20 cellular contexts compared by ENCODE assay signal in the genomic region with DNA sequence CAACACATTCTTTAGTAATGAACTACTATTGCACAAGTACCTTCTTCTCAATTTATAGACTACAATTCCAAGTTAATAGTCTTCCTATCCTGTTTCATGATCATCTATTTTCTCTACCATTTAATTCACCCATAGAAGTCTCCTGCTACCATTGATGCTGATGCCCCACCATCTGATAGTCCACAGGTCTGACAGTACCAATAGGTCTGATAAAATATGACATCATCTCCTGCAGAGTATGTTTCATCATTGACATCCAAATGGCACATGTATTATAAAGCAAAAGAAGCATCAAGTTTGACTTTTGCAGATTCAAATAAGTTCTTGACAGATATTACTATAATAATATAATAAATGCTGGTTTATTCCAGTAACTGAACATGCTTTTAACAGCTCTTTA. TPM values are rescaled to one million over a fixed set of nuclear protein-coding genes. Genes with fewer than 3 reads are reported as not detected.
DNase-seq lines count a peak whose midpoint lies in the region; ATAC-seq, FAIRE-seq and TF ChIP-seq lines count a peak whose summit lies in the region.
"Had no signal": no experiment of that assay in that cellular context is flagged by ENCODE, and none has a peak within 500 bp of the region (broad histone marks: within the 10 kb centered on the region; RNA-seq: fewer than 3 reads in every experiment).

No MANE protein-coding gene starts in this region.

- no peak for TF ChIP-seq RAD21 in HepG2 (CRISPR knock-in tag; IDR thresholded peaks at IDR 0.05)

- H3F3A ChIP-seq in Loucy (ENCODE audit: low read depth) = no peaks in the 10 kb centered on the region

- ATAC-seq in HepG2 (no peak), right lobe of liver (no peak), HG02885 (IDR thresholded peaks at IDR 0.05; ENCODE audit: poor library complexity, unreplicated experiment) (no peak)
- ATAC-seq: Right ventricle myocardium inferior had no signal

- H2AFZ ChIP-seq in HepG2 (ENCODE audit: low read length) (no peak overlapping the region), Loucy (ENCODE audit: low read length) (no peak overlapping the region)

- peaks cover 2 to 4% of the 10 kb centered on the region in 2 donors for H3K36me3 Mint-ChIP-seq in CD14-positive monocyte

- TF ChIP-seq CTCF in HepG2 (CRISPR knock-in tag; IDR thresholded peaks at IDR 0.05) (no peak), right lobe of liver (IDR thresholded peaks at IDR 0.05) (no peak), Loucy (conservative IDR thresholded peaks at IDR 0.05; ENCODE audit: low read length) (no peak), bronchial epithelial cell (IDR thresholded peaks at IDR 0.05; ENCODE audit: insufficient read depth, low read length, severe bottlenecking) (no peak), CD14-positive monocyte (IDR thresholded peaks at IDR 0.05) (no peak)

- POLR2A ChIA-PET in HepG2 (lab: Yijun Ruan, JAX) = no interaction called here

- H3K27me3 ChIP-seq in HepG2 (ENCODE audit: control insufficient read depth in 1 of 2, insufficient read depth in 2 of 2, low read length in 2 of 2) = no peaks in the 10 kb centered on the region; a peak in 1 of 5 replicates
- no peaks in the 10 kb centered on the region for H3K27me3 ChIP-seq in right lobe of liver
- H3K27me3 ChIP-seq in Loucy (ENCODE audit: insufficient read depth, low read length, poor library complexity, severe bottlenecking) = no peaks in the 10 kb centered on the region
- H3K27me3 ChIP-seq in bronchial epithelial cell (ENCODE audit: control insufficient read depth, insufficient read depth, low read length) = no peaks in the 10 kb centered on the region
- H3K27me3 ChIP-seq: SJSA1 had no signal

- no peaks in the 10 kb centered on the region for H3K9me3 Mint-ChIP-seq in CD14-positive monocyte
- H3K9me3 Mint-ChIP-seq: CD8-positive, alpha-beta memory T cell had no signal

- no peak for FAIRE-seq in HepG2 (lab: Jason Lieb, UNC)
- FAIRE-seq in bronchial epithelial cell (lab: Jason Lieb, UNC) = no peak

- BruUV-seq in HepG2 (replicated peaks; lab: Mats Ljungman, UMichigan) = no TSS peak

- intact Hi-C loops in HepG2 (cut with micrococcal nuclease; ENCODE audit: unreplicated experiment) (no loop called here), right lobe of liver (cut with DNase I) (no loop called here), CD14-positive monocyte (cut with micrococcal nuclease) (no loop called here)

- no peaks in the 10 kb centered on the region for H3K9me2 ChIP-seq in Loucy (replicated peaks; ENCODE audit: low read depth, low read length)

- CTCF ChIA-PET in HepG2 (lab: Yijun Ruan, JAX; ENCODE audit: low intra/inter-chr PET ratio, low total read pairs) = no interaction called here

- H3K4me1 Mint-ChIP-seq in CD14-positive monocyte = peaks cover 65% of the 10 kb centered on the region

- peaks cover 0 to 1% (median 0%) of the 10 kb centered on the region in 3 donors for H3K27me3 Mint-ChIP-seq in CD14-positive monocyte (ENCODE audit: low read depth in 3 of 3)
- H3K27me3 Mint-ChIP-seq: CD8-positive, alpha-beta memory T cell had no signal

- H3K27ac Mint-ChIP-seq in CD14-positive monocyte = peak overlapping the region in 1 of 7 donors; percentile 42

- H4K20me1 ChIP-seq in HepG2 (ENCODE audit: insufficient read depth, low read length) (peaks cover 6% of the 10 kb centered on the region), Loucy (ENCODE audit: insufficient read depth, low read length, poor library complexity, severe bottlenecking) (peaks cover 97% of the 10 kb centered on the region)

- H3K9ac ChIP-seq in HepG2 (ENCODE audit: insufficient read depth, low read depth, low read length) (no peak overlapping the region), Loucy (ENCODE audit: low read depth, low read length, poor library complexity, severe bottlenecking) (peak overlapping the region; percentile 46)

- no peak overlapping the region for H3K4me2 ChIP-seq in HepG2 (ENCODE audit: low read depth, low read length)
- H3K4me2 ChIP-seq in Loucy (ENCODE audit: low read depth, low read length, poor library complexity, severe bottlenecking) = peak overlapping the region; percentile 100

- H3K36me3 ChIP-seq in HepG2 (replicated peaks in 1 of 2; ENCODE audit: control insufficient read depth in 1 of 2, insufficient read depth in 2 of 2, low read length in 2 of 2) (no peaks in the 10 kb centered on the region), right lobe of liver (no peaks in the 10 kb centered on the region), Loucy (ENCODE audit: insufficient read depth, low read length) (no peaks in the 10 kb centered on the region), bronchial epithelial cell (ENCODE audit: control insufficient read depth, insufficient read depth, low read length) (no peaks in the 10 kb centered on the region)

- H3K9me3 ChIP-seq in HepG2 (ENCODE audit: low read length) (no peaks in the 10 kb centered on the region), right lobe of liver (no peaks in the 10 kb centered on the region), Loucy (ENCODE audit: insufficient read depth, low read depth, low read length) (no peaks in the 10 kb centered on the region)
- H3K9me3 ChIP-seq: SJSA1 had no signal

- in situ Hi-C loops in HepG2 (cut with HindIII; ENCODE audit: extremely low pct_ligation_motif_present, low pct_unique_long_range_greater_than_20kb) = no loop called here

- H3K4me3 Mint-ChIP-seq in CD14-positive monocyte = no peak overlapping the region

- peaks cover 34% of the 10 kb centered on the region for H3K4me1 ChIP-seq in HepG2 (ENCODE audit: insufficient read depth, low read length)
- peaks cover 0 to 18% (median 10%) of the 10 kb centered on the region in 4 donors for H3K4me1 ChIP-seq in right lobe of liver
- H3K4me1 ChIP-seq in Loucy (ENCODE audit: insufficient read depth, low read length, poor library complexity, severe bottlenecking) = peaks cover 55% of the 10 kb centered on the region

- no peak overlapping the region for H3K27ac ChIP-seq in HepG2 (ENCODE audit: extremely low read length, insufficient read depth, low read length)
- H3K27ac ChIP-seq in right lobe of liver = no peak overlapping the region
- H3K27ac ChIP-seq: SJSA1 had no signal

- DNase-seq in HepG2 (ENCODE audit: low spot score) (no peak), right lobe of liver (no peak), bronchial epithelial cell (ENCODE audit: low read depth) (peak; percentile 6), CD14-positive monocyte (ENCODE audit: low spot score) (no peak)
- no peak for DNase-seq in activated CD4-positive, CD25-positive, alpha-beta regulatory T cell (lab: John Stamatoyannopoulos, UW)
- DNase-seq: Calu3; CD8-positive, alpha-beta memory T cell; DMS153; GDM1; KBM-7; NCI-H1105 treated with DMSO at 0.1 percent for 48 hours; NCI-H1694; NCI-H2081; NCI-H2171; NCI-H524 treated with DMSO at 0.1 percent for 48 hours; NCI-H82 had no signal

- H3K4me3 ChIP-seq in HepG2 (replicated peaks in 1 of 3; ENCODE audit: insufficient read depth in 1 of 3, low read depth in 2 of 3, low read length in 3 of 3) (no peak overlapping the region), right lobe of liver (no peak overlapping the region), Loucy (ENCODE audit: low read length, poor library complexity, severe bottlenecking) (peak overlapping the region; percentile 99), bronchial epithelial cell (ENCODE audit: low read depth, low read length) (no peak overlapping the region)
- H3K4me3 ChIP-seq: SJSA1 had no signal

- TF ChIP-seq EP300 in HepG2 (IDR thresholded peaks at IDR 0.05; ENCODE audit: low read depth in 2 of 2, low read length in 2 of 2) (no peak), HepG2 (CRISPR knock-in tag; IDR thresholded peaks at IDR 0.05; ENCODE audit: borderline replicate concordance) (no peak)

- H3K79me2 ChIP-seq in HepG2 (ENCODE audit: insufficient read depth, low read length) (peaks cover 96% of the 10 kb centered on the region), Loucy (ENCODE audit: insufficient read depth, low read length) (peaks cover 100% of the 10 kb centered on the region)

- TF ChIP-seq POLR2A in HepG2 (IDR thresholded peaks at IDR 0.05; ENCODE audit: insufficient read depth in 1 of 2, low read depth in 2 of 2, low read length in 2 of 2) = no peak
- no peak for TF ChIP-seq POLR2A in right lobe of liver (IDR thresholded peaks at IDR 0.05)

RNA-seq across cellular contexts. Expression of a gene that starts 5.5 kb away (rescaled TPM):
- total RNA-seq in HepG2 (2016; rRNA removed; fragmentation: Illumina TruSeq; extraction: Trizol) (51.3 and 69.9 TPM in 2 replicates), right lobe of liver (10 to 100 TPM; 19.7 to 33.7 (median 20.9) TPM), bronchial epithelial cell (47.6 and 70.0 TPM in 2 replicates)
- total RNA-seq in HepG2 (2016; cell fraction: cytosol; rRNA removed; fragmentation: Illumina TruSeq; extraction: Trizol; ENCODE audit: low read depth) = 29.6 and 29.8 TPM in 2 replicates
- total RNA-seq in HepG2 (2016; cell fraction: insoluble cytoplasmic fraction; rRNA removed; fragmentation: Illumina TruSeq; extraction: Trizol) = 50.2 and 74.8 TPM in 2 replicates
- total RNA-seq in HepG2 (2016; cell fraction: membrane; rRNA removed; fragmentation: Illumina TruSeq; extraction: Trizol) = 43.1 and 50.1 TPM in 2 replicates
- 44.2 and 48.1 TPM in 2 replicates for total RNA-seq in HepG2 (2016; cell fraction: nucleus; rRNA removed; fragmentation: Illumina TruSeq; extraction: Trizol)
- polyA plus RNA-seq in HepG2 (2011; rRNA removed) (15.0 and 20.5 TPM in 2 replicates), CD14-positive monocyte (10 to 100 TPM; 68.6 to 74.2 TPM)
- polyA plus RNA-seq in HepG2 (2011; cell fraction: cytosol; rRNA removed) = 9.4 and 15.8 TPM in 2 replicates
- polyA plus RNA-seq in HepG2 (2011; cell fraction: nucleus; rRNA removed) = 9.0 and 10.7 TPM in 2 replicates
- polyA plus RNA-seq in HepG2 (2012) = 20.6 and 22.4 TPM in 2 replicates
- 12.9 and 14.0 TPM in 2 replicates for polyA plus RNA-seq in HepG2 (2016; cell fraction: cytosol; fragmentation: Illumina TruSeq; extraction: Trizol; ENCODE audit: low read depth)
- 55.5 and 57.5 TPM in 2 replicates for polyA plus RNA-seq in HepG2 (2016; cell fraction: insoluble cytoplasmic fraction; fragmentation: Illumina TruSeq; extraction: Trizol; ENCODE audit: low read depth)
- 28.6 and 30.4 TPM in 2 replicates for polyA plus RNA-seq in HepG2 (2016; cell fraction: membrane; fragmentation: Illumina TruSeq; extraction: Trizol; ENCODE audit: low read depth)
- 26.9 and 28.0 TPM in 2 replicates for polyA plus RNA-seq in HepG2 (2016; cell fraction: nucleus; fragmentation: Illumina TruSeq; extraction: Trizol; ENCODE audit: insufficient read depth, low read depth)
- 18.7 and 51.1 TPM in 2 replicates for polyA minus RNA-seq in HepG2 (2011; rRNA and poly(A)+ RNA removed; ENCODE audit: low replicate concordance)
- polyA minus RNA-seq in HepG2 (2011; cell fraction: cytosol; rRNA and poly(A)+ RNA removed) = 22.5 and 23.4 TPM in 2 replicates
- 118 and 125 TPM in 2 replicates for polyA minus RNA-seq in HepG2 (2011; cell fraction: nucleus; rRNA and poly(A)+ RNA removed)
